ENCODE assay signal across 16 cellular contexts in the genomic region with DNA sequence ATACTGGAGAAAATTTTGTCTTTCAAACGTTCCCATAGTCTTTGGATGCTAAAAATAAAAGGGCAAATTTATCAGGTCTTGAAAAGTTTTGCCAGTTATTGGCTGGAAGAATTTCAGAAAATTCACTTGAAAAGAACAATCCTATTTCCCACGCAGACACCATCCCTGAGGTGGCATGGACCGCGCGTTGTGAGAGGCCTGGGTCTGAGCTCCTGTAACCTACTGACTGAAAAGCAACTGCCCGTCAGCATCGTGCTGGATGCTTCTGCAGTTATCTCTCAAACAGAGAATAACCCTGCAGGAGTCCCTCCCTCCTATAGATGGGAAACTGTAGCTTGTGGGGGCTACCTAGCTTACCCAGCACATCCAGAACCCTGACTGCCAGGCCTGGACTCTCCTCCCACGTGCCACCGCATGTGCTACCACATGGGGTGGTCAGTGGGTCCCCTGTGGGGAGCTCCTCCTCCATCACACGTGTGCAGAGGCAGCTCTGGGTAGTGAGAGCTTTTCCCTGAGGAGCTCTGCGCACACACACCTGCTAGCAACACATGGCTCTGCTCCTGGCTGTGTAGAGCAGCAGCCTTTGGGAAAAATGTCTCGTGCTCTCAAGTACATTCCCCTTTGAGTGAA. TPM values are rescaled to one million over a fixed set of nuclear protein-coding genes. Genes with fewer than 3 reads are reported as not detected.
A peak's percentile ranks its signal among the peaks of the same experiment; 100 is the strongest.
DNase-seq lines count a peak whose midpoint lies in the region; ATAC-seq and TF ChIP-seq lines count a peak whose summit lies in the region.
"Had no signal": no experiment of that assay in that cellular context is flagged by ENCODE, and none has a peak within 500 bp of the region (broad histone marks: within the 10 kb centered on the region; RNA-seq: fewer than 3 reads in every experiment).

No MANE protein-coding gene starts in this region.

- no peak for ATAC-seq in activated CD8-positive, alpha-beta T cell treated with anti-CD3 and anti-CD28 coated beads, Interleukin-2, amount 10 ng/mL, durations not matched to agents 7 days and 5 days
- ATAC-seq in activated CD8-positive, alpha-beta T cell treated with anti-CD3 and anti-CD28 coated beads for 36 hours = no peak
- ATAC-seq in naive thymus-derived CD8-positive, alpha-beta T cell = no peak
- ATAC-seq: PC-3 had no signal

- H3K27ac ChIP-seq in HUES48 (ENCODE audit: low read depth, low read length) (peak overlapping the region; percentile 64), sigmoid colon (no peak overlapping the region), Peyer's patch (no peak overlapping the region)

- H3K9me3 Mint-ChIP-seq in activated CD8-positive, alpha-beta T cell treated with anti-CD3 and anti-CD28 coated beads, Interleukin-2, amount 10 ng/mL, durations not matched to agents 7 days and 5 days (ENCODE audit: insufficient read depth) = no peaks in the 10 kb centered on the region
- H3K9me3 Mint-ChIP-seq in activated CD8-positive, alpha-beta T cell treated with anti-CD3 and anti-CD28 coated beads for 36 hours = no peaks in the 10 kb centered on the region
- no peaks in the 10 kb centered on the region for H3K9me3 Mint-ChIP-seq in chondrocyte (ENCODE audit: low read depth)
- no peaks in the 10 kb centered on the region for H3K9me3 Mint-ChIP-seq in naive thymus-derived CD8-positive, alpha-beta T cell
- H3K9me3 Mint-ChIP-seq: CD4-positive, alpha-beta memory T cell had no signal

- H3K27me3 Mint-ChIP-seq in activated CD8-positive, alpha-beta T cell treated with anti-CD3 and anti-CD28 coated beads, Interleukin-2, amount 10 ng/mL, durations not matched to agents 7 days and 5 days (ENCODE audit: low read depth) = no peaks in the 10 kb centered on the region
- H3K27me3 Mint-ChIP-seq in activated CD8-positive, alpha-beta T cell treated with anti-CD3 and anti-CD28 coated beads for 36 hours = no peaks in the 10 kb centered on the region
- no peaks in the 10 kb centered on the region for H3K27me3 Mint-ChIP-seq in chondrocyte (ENCODE audit: low read depth)
- no peaks in the 10 kb centered on the region for H3K27me3 Mint-ChIP-seq in naive thymus-derived CD8-positive, alpha-beta T cell
- H3K27me3 Mint-ChIP-seq: CD4-positive, alpha-beta memory T cell had no signal

- H3K9ac ChIP-seq in HUES48 (ENCODE audit: low read depth, low read length) = no peak overlapping the region

- peaks cover 18% of the 10 kb centered on the region for H3K4me1 Mint-ChIP-seq in activated CD8-positive, alpha-beta T cell treated with anti-CD3 and anti-CD28 coated beads, Interleukin-2, amount 10 ng/mL, durations not matched to agents 7 days and 5 days (ENCODE audit: low read depth)
- peaks cover 20% of the 10 kb centered on the region for H3K4me1 Mint-ChIP-seq in activated CD8-positive, alpha-beta T cell treated with anti-CD3 and anti-CD28 coated beads for 36 hours (ENCODE audit: low read depth)
- H3K4me1 Mint-ChIP-seq in chondrocyte (ENCODE audit: low read depth) = no peaks in the 10 kb centered on the region
- H3K4me1 Mint-ChIP-seq in naive thymus-derived CD8-positive, alpha-beta T cell = peaks cover 13 to 25% (median 19%) of the 10 kb centered on the region in 4 donors

- CTCF ChIA-PET in activated CD8-positive, alpha-beta T cell treated with anti-CD3 and anti-CD28 coated beads, Interleukin-2, amount 10 ng/mL, durations not matched to agents 7 days and 5 days (lab: Charles Lee) = interaction anchor here (0.7 to 1.4 kb wide), 4 partner anchors 9 to 163 kb away, joined by 3 to 4 read pairs (median 3); no protein-coding TSS in a partner anchor
- CTCF ChIA-PET in activated CD8-positive, alpha-beta T cell treated with anti-CD3 and anti-CD28 coated beads for 36 hours (lab: Charles Lee) = no interaction called here

- H3K4me3 Mint-ChIP-seq in activated CD8-positive, alpha-beta T cell treated with anti-CD3 and anti-CD28 coated beads, Interleukin-2, amount 10 ng/mL, durations not matched to agents 7 days and 5 days = no peak overlapping the region
- no peak overlapping the region for H3K4me3 Mint-ChIP-seq in activated CD8-positive, alpha-beta T cell treated with anti-CD3 and anti-CD28 coated beads for 36 hours
- no peak overlapping the region for H3K4me3 Mint-ChIP-seq in chondrocyte (ENCODE audit: unreplicated experiment)
- no peak overlapping the region for H3K4me3 Mint-ChIP-seq in naive thymus-derived CD8-positive, alpha-beta T cell
- H3K4me3 Mint-ChIP-seq: CD4-positive, alpha-beta memory T cell had no signal

- no peak for TF ChIP-seq CTCF in activated CD8-positive, alpha-beta T cell treated with anti-CD3 and anti-CD28 coated beads for 36 hours (IDR thresholded peaks at IDR 0.05)
- TF ChIP-seq CTCF in chondrocyte (IDR thresholded peaks at IDR 0.05) (no peak), sigmoid colon (IDR thresholded peaks at IDR 0.05) (no peak), Peyer's patch (IDR thresholded peaks at IDR 0.05) (no peak)

- no peaks in the 10 kb centered on the region for H3K27me3 ChIP-seq in HUES48 (ENCODE audit: control insufficient read depth, insufficient read depth, low read length)
- H3K27me3 ChIP-seq in sigmoid colon = no peaks in the 10 kb centered on the region
- no peaks in the 10 kb centered on the region for H3K27me3 ChIP-seq in Peyer's patch
- H3K27me3 ChIP-seq: BE2C had no signal

- no peak overlapping the region for H3K4me3 ChIP-seq in HUES48 (ENCODE audit: low read depth, low read length)
- no peak overlapping the region for H3K4me3 ChIP-seq in sigmoid colon
- no peak overlapping the region for H3K4me3 ChIP-seq in Peyer's patch

- no peak for TF ChIP-seq EP300 in sigmoid colon (IDR thresholded peaks at IDR 0.05)

- H3K9me3 ChIP-seq in HUES48 (ENCODE audit: control insufficient read depth, insufficient read depth, low read length) (no peaks in the 10 kb centered on the region), sigmoid colon (no peaks in the 10 kb centered on the region), Peyer's patch (no peaks in the 10 kb centered on the region)
- H3K9me3 ChIP-seq: BE2C had no signal

- peaks cover 33% of the 10 kb centered on the region for H3K36me3 ChIP-seq in HUES48 (ENCODE audit: control insufficient read depth, insufficient read depth, low read length)
- peaks cover 19 to 72% (median 35%) of the 10 kb centered on the region in 4 donors for H3K36me3 ChIP-seq in sigmoid colon
- peaks cover 0 to 75% (median 0%) of the 10 kb centered on the region in 3 donors for H3K36me3 ChIP-seq in Peyer's patch

- H3K4me1 ChIP-seq in HUES48 (ENCODE audit: control insufficient read depth, insufficient read depth, low read length) (peaks cover 44% of the 10 kb centered on the region), sigmoid colon (no peaks in the 10 kb centered on the region), Peyer's patch (no peaks in the 10 kb centered on the region)

- peaks cover 13% of the 10 kb centered on the region for H3K36me3 Mint-ChIP-seq in activated CD8-positive, alpha-beta T cell treated with anti-CD3 and anti-CD28 coated beads, Interleukin-2, amount 10 ng/mL, durations not matched to agents 7 days and 5 days (ENCODE audit: low read depth)
- peaks cover 16% of the 10 kb centered on the region for H3K36me3 Mint-ChIP-seq in activated CD8-positive, alpha-beta T cell treated with anti-CD3 and anti-CD28 coated beads for 36 hours (ENCODE audit: low read depth)
- peaks cover 28% of the 10 kb centered on the region for H3K36me3 Mint-ChIP-seq in chondrocyte (ENCODE audit: low read depth)
- H3K36me3 Mint-ChIP-seq in naive thymus-derived CD8-positive, alpha-beta T cell = peaks cover 0 to 52% (median 11%) of the 10 kb centered on the region in 3 donors

- DNase-seq in activated CD8-positive, alpha-beta T cell treated with anti-CD3 and anti-CD28 coated beads, Interleukin-2, amount 10 ng/mL, durations not matched to agents 7 days and 5 days = no peak
- no peak for DNase-seq in activated CD8-positive, alpha-beta T cell treated with anti-CD3 and anti-CD28 coated beads for 36 hours
- DNase-seq in chondrocyte (ENCODE audit: low spot score) (peak; percentile 59), sigmoid colon (peak; percentile 37), Peyer's patch (no peak)
- DNase-seq in naive thymus-derived CD8-positive, alpha-beta T cell = no peak
- DNase-seq: BE2C; CD4-positive, alpha-beta memory T cell; DND-41; GF-D8; MV-4-11; NCI-H146; NCI-H2081 treated with DMSO at 0.1 percent for 48 hours; NCI-H510A treated with DMSO at 0.1 percent for 48 hours; PC-3 had no signal

- TF ChIP-seq POLR2A in sigmoid colon (IDR thresholded peaks at IDR 0.05) = no peak
- no peak for TF ChIP-seq POLR2A in Peyer's patch (IDR thresholded peaks at IDR 0.05)

- H3K27ac Mint-ChIP-seq in activated CD8-positive, alpha-beta T cell treated with anti-CD3 and anti-CD28 coated beads, Interleukin-2, amount 10 ng/mL, durations not matched to agents 7 days and 5 days = peak overlapping the region; percentile 12
- no peak overlapping the region for H3K27ac Mint-ChIP-seq in activated CD8-positive, alpha-beta T cell treated with anti-CD3 and anti-CD28 coated beads for 36 hours
- no peak overlapping the region for H3K27ac Mint-ChIP-seq in chondrocyte (ENCODE audit: unreplicated experiment)
- peak overlapping the region in 3 of 10 donors; percentile 24 to 44 (median 35) for H3K27ac Mint-ChIP-seq in naive thymus-derived CD8-positive, alpha-beta T cell

- intact Hi-C loops in activated CD8-positive, alpha-beta T cell treated with anti-CD3 and anti-CD28 coated beads for 36 hours (cut with micrococcal nuclease) = no loop called here
- intact Hi-C loops in sigmoid colon (cut with DNase I) = no loop called here

- 89 to 90% methylated on average over 12 of the region's 12 CpGs for WGBS in sigmoid colon, 2 donors

- POLR2A ChIA-PET in activated CD8-positive, alpha-beta T cell treated with anti-CD3 and anti-CD28 coated beads, Interleukin-2, amount 10 ng/mL, durations not matched to agents 7 days and 5 days (lab: Charles Lee) = no interaction called here
- POLR2A ChIA-PET in activated CD8-positive, alpha-beta T cell treated with anti-CD3 and anti-CD28 coated beads for 36 hours (lab: Charles Lee) = no interaction called here
- POLR2A ChIA-PET in naive thymus-derived CD8-positive, alpha-beta T cell (lab: Charles Lee) = no interaction called here

RNA-seq across cellular contexts. Expression of a gene that starts 36.1 kb away (rescaled TPM):
- total RNA-seq in activated CD8-positive, alpha-beta T cell treated with anti-CD3 and anti-CD28 coated beads, Interleukin-2, amount 10 ng/mL, durations not matched to agents 7 days and 5 days = 10 to 100 TPM; 15.8 to 17.8 TPM
- total RNA-seq in activated CD8-positive, alpha-beta T cell treated with anti-CD3 and anti-CD28 coated beads for 36 hours = 1 to 10 TPM; 5.6 to 6.6 TPM
- total RNA-seq in chondrocyte (0.42 TPM in 1 of 3 replicates, not detected in the others), sigmoid colon (1 to 10 TPM; 2.3 to 9.6 (median 5.6) TPM), Peyer's patch (10 to 100 TPM in 1 of 4 donors, 1 to 10 TPM in 3; 2.0 to 13.2 (median 3.7) TPM)
- 1 to 10 TPM; 1.4 to 3.8 (median 1.8) TPM for polyA plus RNA-seq in sigmoid colon
- total RNA-seq in naive thymus-derived CD8-positive, alpha-beta T cell = 10 to 100 TPM; 66.3 to 68.0 TPM
- 10 to 100 TPM; 28.1 to 66.1 (median 30.1) TPM for polyA plus RNA-seq in naive thymus-derived CD8-positive, alpha-beta T cell
- total RNA-seq: PC-3 had no signal

Comparison
In these comparisons a context has a peak if more than half of its experiments do, and no peak if none do; other contexts are left out.
1. DNase-seq: peak in chondrocyte (single experiment) and sigmoid colon (single experiment); none in activated CD8-positive, alpha-beta T cell treated with anti-CD3 and anti-CD28 coated beads, Interleukin-2, amount 10 ng/mL, durations not matched to agents 7 days and 5 days (single experiment), activated CD8-positive, alpha-beta T cell treated with anti-CD3 and anti-CD28 coated beads for 36 hours (single experiment), naive thymus-derived CD8-positive, alpha-beta T cell (0 of 10) and Peyer's patch (0 of 3).